ENCODE assay signal across 11 cellular contexts in the genomic region with DNA sequence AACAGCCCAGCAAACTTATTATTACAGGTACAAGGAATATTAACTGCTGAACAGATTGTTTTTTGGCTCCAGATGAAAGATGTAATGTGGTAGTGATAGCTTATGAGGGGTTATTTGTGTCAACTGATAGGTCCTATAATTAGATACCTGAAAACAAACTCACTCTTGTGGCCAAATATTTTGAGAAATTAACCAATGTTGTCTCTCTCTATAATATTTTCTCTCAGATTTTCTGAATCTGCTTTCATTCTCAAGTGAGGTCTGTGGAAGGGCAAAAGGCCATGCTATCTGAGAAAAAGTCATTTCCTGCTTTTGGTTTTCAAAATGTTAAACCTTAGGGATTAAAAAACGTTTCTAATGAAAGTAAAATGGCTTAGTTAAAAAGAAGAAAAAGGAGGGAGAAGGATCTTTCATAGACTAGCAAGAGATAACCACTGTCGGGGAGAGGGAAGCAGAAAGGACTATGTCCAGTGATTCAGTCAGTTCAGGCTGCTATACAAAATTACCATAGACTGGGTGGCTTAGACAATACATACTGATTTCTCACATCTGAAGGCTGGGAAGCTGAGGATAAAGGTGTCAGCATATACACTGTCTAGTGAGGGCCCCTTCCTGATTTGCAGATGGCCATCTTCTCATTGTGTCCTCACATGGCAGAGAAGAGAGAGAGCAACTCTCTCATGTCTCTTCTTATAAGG.
DNase-seq lines count a peak whose midpoint lies in the region; ATAC-seq and TF ChIP-seq lines count a peak whose summit lies in the region.
"Had no signal": no experiment of that assay in that cellular context is flagged by ENCODE, and none has a peak within 500 bp of the region (broad histone marks: within the 10 kb centered on the region; RNA-seq: fewer than 3 reads in every experiment).

No MANE protein-coding gene starts in this region.

- H3K27ac ChIP-seq in stomach smooth muscle (ENCODE audit: low read length) = peak overlapping the region; percentile 7

- H3K9me3 Mint-ChIP-seq in T-cell = no peaks in the 10 kb centered on the region

- DNase-seq in choroid plexus epithelial cell (ENCODE audit: low read depth) (peak; percentile 13), NCI-H1417 (lab: John Stamatoyannopoulos, UW) (no peak), SW480 (ENCODE audit: low spot score) (no peak), RKO (ENCODE audit: low spot score) (no peak), T-cell (no peak)
- DNase-seq: NCI-H2081 treated with DMSO at 0.1 percent for 48 hours, T1000 had no signal

- peak; percentile 75 for ATAC-seq in GM19452 (IDR thresholded peaks at IDR 0.05; ENCODE audit: unreplicated experiment)
- ATAC-seq in HG02943 (IDR thresholded peaks at IDR 0.05; ENCODE audit: low read depth, unreplicated experiment) = peak; percentile 45
- ATAC-seq in T-cell (replicated peaks in 1 of 4) = no peak

- H3K36me3 ChIP-seq in stomach smooth muscle (ENCODE audit: control insufficient read depth in 2 of 2, insufficient read depth in 2 of 2, low read length in 2 of 2) = no peaks in the 10 kb centered on the region

- no peaks in the 10 kb centered on the region for H3K36me3 Mint-ChIP-seq in T-cell
- H3K36me3 Mint-ChIP-seq: activated naive CD8-positive, alpha-beta T cell had no signal

- no peak overlapping the region for H3K9ac ChIP-seq in stomach smooth muscle (ENCODE audit: low read length in 2 of 2)

- no peak overlapping the region for H3K27ac Mint-ChIP-seq in T-cell
- H3K27ac Mint-ChIP-seq: activated naive CD8-positive, alpha-beta T cell had no signal

- H3K9me3 ChIP-seq in stomach smooth muscle (ENCODE audit: control insufficient read depth in 2 of 2, low read length in 2 of 2) = no peaks in the 10 kb centered on the region

- CTCF ChIA-PET in T-cell (lab: Charles Lee) = no interaction called here

- no peak for TF ChIP-seq CTCF in choroid plexus epithelial cell (conservative IDR thresholded peaks at IDR 0.05; ENCODE audit: low read depth, low read length)

- peaks cover 3 to 5% of the 10 kb centered on the region in 2 donors for H3K27me3 Mint-ChIP-seq in T-cell
- H3K27me3 Mint-ChIP-seq: activated naive CD8-positive, alpha-beta T cell had no signal

- no peaks in the 10 kb centered on the region for H3K27me3 ChIP-seq in stomach smooth muscle (ENCODE audit: control insufficient read depth in 1 of 2, insufficient read depth in 2 of 2, low read length in 2 of 2)

- POLR2A ChIA-PET in T-cell (lab: Charles Lee) = no interaction called here

- H3K4me3 ChIP-seq in choroid plexus epithelial cell (ENCODE audit: low read depth, low read length) = no peak overlapping the region
- H3K4me3 ChIP-seq in stomach smooth muscle (ENCODE audit: low read length in 2 of 2) = no peak overlapping the region

- H3K4me1 Mint-ChIP-seq in T-cell = peaks cover 0 to 7% (median 5%) of the 10 kb centered on the region in 3 donors

- H3K4me3 Mint-ChIP-seq in T-cell = no peak overlapping the region
- H3K4me3 Mint-ChIP-seq: activated naive CD8-positive, alpha-beta T cell had no signal

- H3K4me1 ChIP-seq in stomach smooth muscle (ENCODE audit: control insufficient read depth, insufficient read depth, low read length) = no peaks in the 10 kb centered on the region

Comparison
In these comparisons a context has a peak if more than half of its experiments do, and no peak if none do; other contexts are left out.
1. ATAC-seq: peak in GM19452 (single experiment) and HG02943 (single experiment); none in T-cell (0 of 4).